In the genomic region with DNA sequence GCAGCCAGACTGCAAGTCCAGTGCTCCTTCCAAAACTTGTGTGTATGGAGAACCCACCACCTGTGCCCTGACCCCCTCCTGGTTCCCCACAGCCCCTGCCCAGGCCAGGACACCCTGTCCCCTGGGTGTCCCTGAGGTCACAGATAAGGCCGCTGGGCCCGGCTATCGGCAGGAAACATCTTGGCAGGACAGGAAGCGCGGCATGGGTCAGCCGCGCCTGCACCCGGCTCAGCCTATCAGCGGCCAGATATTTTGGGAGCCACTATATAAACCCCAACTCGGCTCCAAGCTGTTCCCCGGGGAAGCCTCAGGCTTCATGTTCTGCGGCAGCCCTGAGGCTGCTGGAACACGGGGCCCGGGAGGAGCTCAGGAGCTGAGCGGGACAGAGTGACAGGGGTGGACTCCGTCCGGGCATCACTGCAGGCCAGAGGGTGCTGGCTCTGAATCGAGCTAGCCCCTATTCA, we compare ENCODE assay signal across 11 cellular contexts.
DNase-seq lines count a peak whose midpoint lies in the region; ATAC-seq and TF ChIP-seq lines count a peak whose summit lies in the region.
"Had no signal": no experiment of that assay in that cellular context is flagged by ENCODE, and none has a peak within 500 bp of the region (broad histone marks: within the 10 kb centered on the region; RNA-seq: fewer than 3 reads in every experiment).

No MANE protein-coding gene starts in this region.

- no peak overlapping the region for H3K27ac Mint-ChIP-seq in activated T-helper 1 cell treated with anti-CD3 and anti-CD28 coated beads, Interleukin-12 subunit alpha, Interleukin-12 subunit beta, Interleukin-2, Interleukin-4 antibody, amounts not matched to agents 30 ng/mL and 10 ng/mL and 1 ng/mL, durations not matched to agents 14 hours and 24 hours and 36 hours
- H3K27ac Mint-ChIP-seq in H9: no peak overlapping the region
- H3K27ac Mint-ChIP-seq in activated CD4-positive, alpha-beta memory T cell treated with anti-CD3 and anti-CD28 coated beads, Interleukin-2, amount 10 ng/mL, durations not matched to agents 7 days and 5 days: no peak overlapping the region

- H3K4me3 ChIP-seq in DOHH2 (ENCODE audit: low read length): peak overlapping the region; percentile 49
- H3K4me3 ChIP-seq in adrenal gland: no peak overlapping the region
- H3K4me3 ChIP-seq in left ventricle myocardium inferior: peak overlapping the region; percentile 40
- no peak overlapping the region for H3K4me3 ChIP-seq in hepatocyte

- POLR2A ChIA-PET in activated CD4-positive, alpha-beta memory T cell treated with anti-CD3 and anti-CD28 coated beads, Interleukin-2, amount 10 ng/mL, durations not matched to agents 7 days and 5 days (lab: Charles Lee): interaction anchor here (0.7 to 9.6 kb wide), 4 partner anchors 67 to 124 kb away, joined by 3 to 68 read pairs (median 28); partner anchors contain the start of gene KLF2

- H4K8ac ChIP-seq in H9 (replicated peaks; ENCODE audit: insufficient read length, low read depth, low read length): no peak overlapping the region

- H3K14ac ChIP-seq in H9 (ENCODE audit: insufficient read depth, low read length): no peak overlapping the region

- no peak overlapping the region for H2BK120ac ChIP-seq in H9 (ENCODE audit: low read depth, low read length, poor library complexity, severe bottlenecking)

- H3K27ac ChIP-seq in DOHH2 (ENCODE audit: low read depth, low read length): peak overlapping the region; percentile 79
- H3K27ac ChIP-seq in adrenal gland: peak overlapping the region in 4 of 5 donors; percentile 42 to 93 (median 69)
- peak overlapping the region; percentile 94 for H3K27ac ChIP-seq in left ventricle myocardium inferior (replicated peaks)
- no peak overlapping the region for H3K27ac ChIP-seq in hepatocyte
- no peak overlapping the region for H3K27ac ChIP-seq in H9 (ENCODE audit: insufficient read length, low read depth, low read length)

- no peak overlapping the region for H3K9ac ChIP-seq in H9 (ENCODE audit: extremely low read depth, insufficient read length, low read length)

- H3K4me1 ChIP-seq in DOHH2 (ENCODE audit: control insufficient read depth, low read length) (peaks cover 80% of the 10 kb centered on the region), adrenal gland (replicated peaks in 1 of 2) (peaks cover 0 to 9% of the 10 kb centered on the region in 2 donors), left ventricle myocardium inferior (peaks cover 52% of the 10 kb centered on the region), hepatocyte (ENCODE audit: insufficient read depth) (peaks cover 16% of the 10 kb centered on the region), H9 (ENCODE audit: insufficient read depth, low read length) (no peaks in the 10 kb centered on the region)

- H2AK5ac ChIP-seq in H9 (ENCODE audit: insufficient read length, low read length): no peak overlapping the region

- no peak overlapping the region for H2BK12ac ChIP-seq in H9 (ENCODE audit: insufficient read length, low read depth, low read length)

- H3K56ac ChIP-seq in H9 (ENCODE audit: insufficient read length, low read depth, low read length): no peak overlapping the region

- H3K4me1 Mint-ChIP-seq in activated T-helper 1 cell treated with anti-CD3 and anti-CD28 coated beads, Interleukin-12 subunit alpha, Interleukin-12 subunit beta, Interleukin-2, Interleukin-4 antibody, amounts not matched to agents 30 ng/mL and 10 ng/mL and 1 ng/mL, durations not matched to agents 14 hours and 24 hours and 36 hours (ENCODE audit: low read depth): peaks cover 42% of the 10 kb centered on the region
- peaks cover 0 to 12% of the 10 kb centered on the region in 2 experiments; a peak in 2 of 4 replicates for H3K4me1 Mint-ChIP-seq in H9
- H3K4me1 Mint-ChIP-seq in activated CD4-positive, alpha-beta memory T cell treated with anti-CD3 and anti-CD28 coated beads, Interleukin-2, amount 10 ng/mL, durations not matched to agents 7 days and 5 days: peaks cover 69% of the 10 kb centered on the region

- intact Hi-C loops in adrenal gland (cut with DNase I) (loop anchor here (10.0 kb wide), 1 partner anchor 66 kb away; the partner anchor contains the start of gene KLF2 (in 2 of the 2)), left ventricle myocardium inferior (cut with micrococcal nuclease) (no loop called here), sciatic nerve (cut with DNase I) (loop anchor here (10.0 kb wide), 1 partner anchor 66 kb away; the partner anchor contains the start of gene KLF2)
- intact Hi-C loops in activated T-helper 1 cell treated with anti-CD3 and anti-CD28 coated beads, Interleukin-12 subunit alpha, Interleukin-12 subunit beta, Interleukin-2, Interleukin-4 antibody, amounts not matched to agents 30 ng/mL and 10 ng/mL and 1 ng/mL, durations not matched to agents 14 hours and 24 hours and 36 hours (cut with micrococcal nuclease): no loop called here

- H3K4me2 ChIP-seq in DOHH2 (ENCODE audit: low read length) (peak overlapping the region; percentile 86), hepatocyte (no peak overlapping the region), H9 (ENCODE audit: insufficient read depth, insufficient read length, low read length) (no peak overlapping the region)

- no peak overlapping the region for H4K91ac ChIP-seq in H9 (ENCODE audit: insufficient read length, low read depth, low read length)

- 49 to 61% (median 57%) methylated on average over 11 to 18 of the region's 18 CpGs; no CpG with 5 or more reads in 1 of the 4 donors for WGBS in adrenal gland, 4 donors
- 80% methylated on average over 18 of the region's 18 CpGs for WGBS in hepatocyte (ENCODE audit: low lambda C conversion rate, missing lambda C conversion rate)
- WGBS in H9 (ENCODE audit: extremely low coverage, insufficient read length, low lambda C conversion rate): no CpG with 5 or more reads among the region's 18 CpGs

- H2BK15ac ChIP-seq in H9 (ENCODE audit: low read depth, low read length): no peak overlapping the region

- H3K4ac ChIP-seq in H9 (ENCODE audit: low read depth, low read length): no peak overlapping the region

- H3K36me3 ChIP-seq in DOHH2 (ENCODE audit: control insufficient read depth, low read length) (no peaks in the 10 kb centered on the region), adrenal gland (replicated peaks in 1 of 2) (no peaks in the 10 kb centered on the region), left ventricle myocardium inferior (no peaks in the 10 kb centered on the region), hepatocyte (replicated peaks; ENCODE audit: insufficient read depth, low read depth) (no peaks in the 10 kb centered on the region)

- H2AFZ ChIP-seq in hepatocyte (no peak overlapping the region), H9 (ENCODE audit: low read length) (no peak overlapping the region)

- no peak overlapping the region for H3T11ph ChIP-seq in H9 (ENCODE audit: low read length)

- no peak overlapping the region for H3K4me3 Mint-ChIP-seq in activated T-helper 1 cell treated with anti-CD3 and anti-CD28 coated beads, Interleukin-12 subunit alpha, Interleukin-12 subunit beta, Interleukin-2, Interleukin-4 antibody, amounts not matched to agents 30 ng/mL and 10 ng/mL and 1 ng/mL, durations not matched to agents 14 hours and 24 hours and 36 hours
- no peak overlapping the region for H3K4me3 Mint-ChIP-seq in H9
- no peak overlapping the region for H3K4me3 Mint-ChIP-seq in activated CD4-positive, alpha-beta memory T cell treated with anti-CD3 and anti-CD28 coated beads, Interleukin-2, amount 10 ng/mL, durations not matched to agents 7 days and 5 days

- H3K79me2 ChIP-seq in DOHH2 (ENCODE audit: control insufficient read depth, low read length): no peaks in the 10 kb centered on the region
- no peaks in the 10 kb centered on the region for H3K79me2 ChIP-seq in hepatocyte
- no peaks in the 10 kb centered on the region for H3K79me2 ChIP-seq in H9 (ENCODE audit: insufficient read depth, low read length)

- H2BK20ac ChIP-seq in H9 (ENCODE audit: low read depth, low read length, poor library complexity, severe bottlenecking): no peak overlapping the region

- H3K27me3 Mint-ChIP-seq in activated T-helper 1 cell treated with anti-CD3 and anti-CD28 coated beads, Interleukin-12 subunit alpha, Interleukin-12 subunit beta, Interleukin-2, Interleukin-4 antibody, amounts not matched to agents 30 ng/mL and 10 ng/mL and 1 ng/mL, durations not matched to agents 14 hours and 24 hours and 36 hours (ENCODE audit: insufficient read depth): peaks cover 5% of the 10 kb centered on the region
- H3K27me3 Mint-ChIP-seq in H9 (ENCODE audit: low read depth): peaks cover 2% of the 10 kb centered on the region; the same call in 1 of the 2 replicates
- H3K27me3 Mint-ChIP-seq in activated CD4-positive, alpha-beta memory T cell treated with anti-CD3 and anti-CD28 coated beads, Interleukin-2, amount 10 ng/mL, durations not matched to agents 7 days and 5 days: peaks cover 3% of the 10 kb centered on the region

- no peaks in the 10 kb centered on the region for H3K9me3 ChIP-seq in DOHH2 (ENCODE audit: control insufficient read depth, insufficient read depth, low read length)
- H3K9me3 ChIP-seq in adrenal gland (replicated peaks in 1 of 3): no peaks in the 10 kb centered on the region
- no peaks in the 10 kb centered on the region for H3K9me3 ChIP-seq in left ventricle myocardium inferior (replicated peaks)
- no peaks in the 10 kb centered on the region for H3K9me3 ChIP-seq in hepatocyte (ENCODE audit: low read depth)
- H3K9me3 ChIP-seq in H9 (ENCODE audit: control insufficient read depth, low read depth, low read length): no peaks in the 10 kb centered on the region

- H3K36me3 Mint-ChIP-seq in activated T-helper 1 cell treated with anti-CD3 and anti-CD28 coated beads, Interleukin-12 subunit alpha, Interleukin-12 subunit beta, Interleukin-2, Interleukin-4 antibody, amounts not matched to agents 30 ng/mL and 10 ng/mL and 1 ng/mL, durations not matched to agents 14 hours and 24 hours and 36 hours (ENCODE audit: low read depth): peaks cover 3% of the 10 kb centered on the region
- H3K36me3 Mint-ChIP-seq in H9 (ENCODE audit: insufficient read depth in 1 of 3, low read depth in 3 of 3): no peaks in the 10 kb centered on the region
- H3K36me3 Mint-ChIP-seq in activated CD4-positive, alpha-beta memory T cell treated with anti-CD3 and anti-CD28 coated beads, Interleukin-2, amount 10 ng/mL, durations not matched to agents 7 days and 5 days (ENCODE audit: low read depth): peaks cover 4% of the 10 kb centered on the region

- H3K9me3 Mint-ChIP-seq in activated T-helper 1 cell treated with anti-CD3 and anti-CD28 coated beads, Interleukin-12 subunit alpha, Interleukin-12 subunit beta, Interleukin-2, Interleukin-4 antibody, amounts not matched to agents 30 ng/mL and 10 ng/mL and 1 ng/mL, durations not matched to agents 14 hours and 24 hours and 36 hours: peaks cover 5% of the 10 kb centered on the region
- peaks cover 0 to 2% of the 10 kb centered on the region in 2 experiments; a peak in 1 of 5 replicates for H3K9me3 Mint-ChIP-seq in H9
- H3K9me3 Mint-ChIP-seq in activated CD4-positive, alpha-beta memory T cell treated with anti-CD3 and anti-CD28 coated beads, Interleukin-2, amount 10 ng/mL, durations not matched to agents 7 days and 5 days: peaks cover 4% of the 10 kb centered on the region

- DNase-seq in adrenal gland (peak; percentile 52 to 87 (median 71)), left ventricle myocardium inferior (peak; percentile 81), sciatic nerve (ENCODE audit: low spot score) (no peak), hepatocyte (ENCODE audit: low spot score) (no peak), H9 (no peak)
- no peak for DNase-seq in activated T-helper 1 cell treated with anti-CD3 and anti-CD28 coated beads, Interleukin-12 subunit alpha, Interleukin-12 subunit beta, Interleukin-2, Interleukin-4 antibody, amounts not matched to agents 30 ng/mL and 10 ng/mL and 1 ng/mL, durations not matched to agents 14 hours and 24 hours and 36 hours (ENCODE audit: low spot score)
- no peak for DNase-seq in activated CD4-positive, alpha-beta memory T cell treated with anti-CD3 and anti-CD28 coated beads, Interleukin-2, amount 10 ng/mL, durations not matched to agents 7 days and 5 days
- DNase-seq: foreskin fibroblast, NCI-H1092 treated with DMSO at 0.1 percent for 48 hours had no signal

- H3F3A ChIP-seq in DOHH2 (ENCODE audit: control insufficient read depth, insufficient read depth): peaks cover 28% of the 10 kb centered on the region

- no peak overlapping the region for H3K23ac ChIP-seq in H9 (ENCODE audit: insufficient read length, low read depth, low read length)

- H3K9me2 ChIP-seq in DOHH2 (replicated peaks; ENCODE audit: control insufficient read depth, low read length) (no peaks in the 10 kb centered on the region), hepatocyte (replicated peaks; ENCODE audit: insufficient read depth) (no peaks in the 10 kb centered on the region)

- no peak overlapping the region for H4K5ac ChIP-seq in H9 (ENCODE audit: insufficient read length, low read depth, low read length)

- H3K79me1 ChIP-seq in H9 (ENCODE audit: insufficient read depth, low read depth, low read length, poor library complexity, severe bottlenecking): no peaks in the 10 kb centered on the region

- TF ChIP-seq CTCF in DOHH2 (IDR thresholded peaks at IDR 0.05; ENCODE audit: low read depth, low read length, poor library complexity, severe bottlenecking) (no peak), adrenal gland (IDR thresholded peaks at IDR 0.05) (no peak), left ventricle myocardium inferior (IDR thresholded peaks at IDR 0.05; ENCODE audit: borderline replicate concordance) (no peak), hepatocyte (IDR thresholded peaks at IDR 0.05; ENCODE audit: poor library complexity) (no peak), H9 (conservative IDR thresholded peaks at IDR 0.05) (no peak)

- H3K18ac ChIP-seq in H9 (ENCODE audit: insufficient read length, low read depth, low read length): no peak overlapping the region

- H3K23me2 ChIP-seq in H9 (ENCODE audit: insufficient read length, low read depth, low read length, poor library complexity, severe bottlenecking): no peaks in the 10 kb centered on the region

- no peak overlapping the region for H2BK5ac ChIP-seq in H9 (ENCODE audit: insufficient read length, low read length)

- H3K27me3 ChIP-seq in DOHH2 (ENCODE audit: control insufficient read depth, low read length) (no peaks in the 10 kb centered on the region), adrenal gland (no peaks in the 10 kb centered on the region), left ventricle myocardium inferior (ENCODE audit: low read depth) (no peaks in the 10 kb centered on the region), hepatocyte (no peaks in the 10 kb centered on the region), H9 (ENCODE audit: insufficient read depth, low read length) (no peaks in the 10 kb centered on the region)

- CTCF ChIA-PET in activated CD4-positive, alpha-beta memory T cell treated with anti-CD3 and anti-CD28 coated beads, Interleukin-2, amount 10 ng/mL, durations not matched to agents 7 days and 5 days (lab: Charles Lee): interaction anchor here (0.7 to 1.0 kb wide), 2 partner anchors 72 to 124 kb away, joined by 3 read pairs; no protein-coding TSS in a partner anchor

- peak; percentile 80 for ATAC-seq in sciatic nerve
- ATAC-seq: Panc1 had no signal

- peak; percentile 48 to 52 for TF ChIP-seq POLR2A in adrenal gland (IDR thresholded peaks at IDR 0.05)

- H4K20me1 ChIP-seq in DOHH2 (ENCODE audit: control insufficient read depth, insufficient read depth, low read depth, low read length) (no peaks in the 10 kb centered on the region), hepatocyte (ENCODE audit: insufficient read depth, poor library complexity, severe bottlenecking) (no peaks in the 10 kb centered on the region), H9 (ENCODE audit: control insufficient read depth, insufficient read depth, insufficient read length) (no peaks in the 10 kb centered on the region)

Comparison
In these comparisons a context has a peak if more than half of its experiments do, and no peak if none do; other contexts are left out.
1. H3K27ac ChIP-seq: peak in DOHH2 (single experiment), adrenal gland (4 of 5) and left ventricle myocardium inferior (single experiment); none in hepatocyte (single experiment) and H9 (single experiment).
2. H3K4me3 ChIP-seq: peak in DOHH2 (single experiment) and left ventricle myocardium inferior (single experiment); none in adrenal gland (0 of 4) and hepatocyte (single experiment).
3. DNase-seq: peak in adrenal gland (7 of 7) and left ventricle myocardium inferior (single experiment); none in sciatic nerve (single experiment), hepatocyte (single experiment), activated T-helper 1 cell treated with anti-CD3 and anti-CD28 coated beads, Interleukin-12 subunit alpha, Interleukin-12 subunit beta, Interleukin-2, Interleukin-4 antibody, amounts not matched to agents 30 ng/mL and 10 ng/mL and 1 ng/mL, durations not matched to agents 14 hours and 24 hours and 36 hours (single experiment), H9 (single experiment) and activated CD4-positive, alpha-beta memory T cell treated with anti-CD3 and anti-CD28 coated beads, Interleukin-2, amount 10 ng/mL, durations not matched to agents 7 days and 5 days (single experiment).
4. intact Hi-C loops: an anchor here in adrenal gland (10.0 kb wide) and sciatic nerve (10.0 kb wide); none called in left ventricle myocardium inferior and activated T-helper 1 cell treated with anti-CD3 and anti-CD28 coated beads, Interleukin-12 subunit alpha, Interleukin-12 subunit beta, Interleukin-2, Interleukin-4 antibody, amounts not matched to agents 30 ng/mL and 10 ng/mL and 1 ng/mL, durations not matched to agents 14 hours and 24 hours and 36 hours.